ENCODE assay signal across 12 cellular contexts in the genomic region with DNA sequence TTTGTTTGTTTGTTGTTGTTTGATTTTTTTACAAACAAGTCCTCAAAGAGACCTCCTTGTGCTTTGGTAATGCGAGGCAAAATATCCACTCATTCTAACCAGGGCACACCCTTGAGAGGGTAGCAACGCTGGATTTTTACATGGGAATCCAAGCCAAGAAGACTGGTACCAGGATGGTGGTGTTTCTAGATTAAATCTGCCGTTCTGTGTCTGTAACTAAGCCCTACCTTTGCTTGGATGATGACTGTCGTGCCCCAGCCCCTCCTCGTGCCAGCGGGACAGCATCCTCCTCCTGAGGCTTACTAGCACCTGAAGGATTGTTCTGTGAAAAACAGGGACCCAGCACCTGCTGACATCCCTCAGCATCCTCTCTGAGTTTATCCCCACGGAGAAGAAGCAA. TPM values are rescaled to one million over a fixed set of nuclear protein-coding genes. Genes with fewer than 3 reads are reported as not detected.
A peak's percentile ranks its signal among the peaks of the same experiment; 100 is the strongest.
DNase-seq lines count a peak whose midpoint lies in the region; ATAC-seq, FAIRE-seq and TF ChIP-seq lines count a peak whose summit lies in the region.
"Had no signal": no experiment of that assay in that cellular context is flagged by ENCODE, and none has a peak within 500 bp of the region (broad histone marks: within the 10 kb centered on the region; RNA-seq: fewer than 3 reads in every experiment).

No MANE protein-coding gene starts in this region.

- peak overlapping the region in 1 of 2 experiments; percentile 34 for H3K18ac ChIP-seq in mesenchymal stem cell (ENCODE audit: low read depth in 1 of 2, low read length in 2 of 2)

- H3K14ac ChIP-seq in mesenchymal stem cell (ENCODE audit: low read length in 2 of 2): no peak overlapping the region

- intact Hi-C loops in breast epithelium (cut with DNase I; ENCODE audit: low total_unique reads): no loop called here

- no peak overlapping the region for H2BK120ac ChIP-seq in mesenchymal stem cell (ENCODE audit: low read depth, low read length)

- WGBS in mesenchymal stem cell: 52% methylated on average over 7 of the region's 7 CpGs

- no peaks in the 10 kb centered on the region for H3K9me3 ChIP-seq in breast epithelium
- no peaks in the 10 kb centered on the region for H3K9me3 ChIP-seq in mesenchymal stem cell (ENCODE audit: control insufficient read depth, low read length)
- no peaks in the 10 kb centered on the region for H3K9me3 ChIP-seq in thoracic aorta
- H3K9me3 ChIP-seq: thyroid gland had no signal

- ATAC-seq in HG03354 (IDR thresholded peaks at IDR 0.05; ENCODE audit: poor library complexity, severe bottlenecking, unreplicated experiment): peak; percentile 5
- ATAC-seq in thoracic aorta (ENCODE audit: insufficient number of reproducible peaks, low FRiP score, low read depth): no peak
- no peak for ATAC-seq in HG03439 (IDR thresholded peaks at IDR 0.05; ENCODE audit: unreplicated experiment)

- no peak overlapping the region for H2AK5ac ChIP-seq in mesenchymal stem cell (ENCODE audit: low read length, severe bottlenecking)

- TF ChIP-seq CTCF in breast epithelium (IDR thresholded peaks at IDR 0.05) (no peak), thoracic aorta (IDR thresholded peaks at IDR 0.05) (no peak)

- H4K8ac ChIP-seq in mesenchymal stem cell (ENCODE audit: low read length): no peak overlapping the region

- peak overlapping the region; percentile 25 to 54 (median 34) for H3K4me3 ChIP-seq in breast epithelium
- H3K4me3 ChIP-seq in mesenchymal stem cell (ENCODE audit: insufficient read depth in 1 of 2, low read depth in 1 of 2, low read length in 2 of 2): peak overlapping the region in 1 of 2 experiments; percentile 74
- H3K4me3 ChIP-seq in thoracic aorta: peak overlapping the region; percentile 60
- H3K4me3 ChIP-seq: thyroid gland had no signal

- H2BK5ac ChIP-seq in mesenchymal stem cell (ENCODE audit: low read depth, low read length, poor library complexity, severe bottlenecking): no peak overlapping the region

- H3K36me3 ChIP-seq in breast epithelium (no peaks in the 10 kb centered on the region), mesenchymal stem cell (ENCODE audit: control insufficient read depth in 1 of 2, insufficient read depth in 2 of 2, low read depth in 1 of 2, low read length in 2 of 2) (no peaks in the 10 kb centered on the region), thoracic aorta (no peaks in the 10 kb centered on the region)
- H3K36me3 ChIP-seq: thyroid gland had no signal

- H3K23ac ChIP-seq in mesenchymal stem cell (ENCODE audit: low read length in 2 of 2): no peak overlapping the region

- no peaks in the 10 kb centered on the region for H3K79me1 ChIP-seq in mesenchymal stem cell (replicated peaks; ENCODE audit: low read length, poor library complexity, severe bottlenecking)

- H3K4me2 ChIP-seq in mesenchymal stem cell (ENCODE audit: low read length, poor library complexity, severe bottlenecking): no peak overlapping the region

- no peak overlapping the region for H2BK15ac ChIP-seq in mesenchymal stem cell (ENCODE audit: low read depth, poor library complexity, severe bottlenecking)

- peak overlapping the region in 1 of 2 experiments; percentile 43 for H3K4ac ChIP-seq in mesenchymal stem cell (ENCODE audit: low read depth in 1 of 2, low read length in 2 of 2)

- no peak for TF ChIP-seq POLR2A in breast epithelium (IDR thresholded peaks at IDR 0.05)

- peak overlapping the region; percentile 49 to 88 for H2BK12ac ChIP-seq in mesenchymal stem cell (ENCODE audit: low read length in 2 of 2)

- peak overlapping the region; percentile 90 for H3K9ac ChIP-seq in mesenchymal stem cell (ENCODE audit: low read length)

- H3K27me3 ChIP-seq in breast epithelium (no peaks in the 10 kb centered on the region), mesenchymal stem cell (ENCODE audit: control insufficient read depth in 1 of 2, insufficient read depth in 1 of 2, low read length in 2 of 2) (no peaks in the 10 kb centered on the region), thoracic aorta (replicated peaks; ENCODE audit: insufficient read depth) (no peaks in the 10 kb centered on the region)
- H3K27me3 ChIP-seq: thyroid gland had no signal

- H3K4me1 ChIP-seq in breast epithelium: no peaks in the 10 kb centered on the region
- peaks cover 1% of the 10 kb centered on the region for H3K4me1 ChIP-seq in mesenchymal stem cell (ENCODE audit: control insufficient read depth, insufficient read depth, low read depth, low read length)
- peaks cover 2 to 7% of the 10 kb centered on the region in 2 donors for H3K4me1 ChIP-seq in thoracic aorta (ENCODE audit: control insufficient read depth in 1 of 2, low read depth in 2 of 2)

- DNase-seq in breast epithelium (ENCODE audit: low spot score in 2 of 2): no peak
- no peak for DNase-seq in mesenchymal stem cell
- DNase-seq in thoracic aorta (ENCODE audit: low spot score): no peak
- DNase-seq in OCI-M1 (lab: John Stamatoyannopoulos, UW): no peak
- no peak for DNase-seq in LoVo (ENCODE audit: low spot score)
- DNase-seq in RCC 7860 (ENCODE audit: low spot score): no peak
- DNase-seq: NCI-H1048; NCI-H82; stimulated activated CD4-positive, alpha-beta T cell treated with anti-CD3 and anti-CD28 coated beads, Interleukin-4, amount 100 ng/mL, for 24 hours; thyroid gland had no signal

- no peak overlapping the region for H2AFZ ChIP-seq in mesenchymal stem cell (ENCODE audit: low read depth, low read length)

- FAIRE-seq in RCC 7860 (lab: Jason Lieb, UNC): no peak

- no peak overlapping the region for H4K91ac ChIP-seq in mesenchymal stem cell (ENCODE audit: low read length)

- H3K27ac ChIP-seq in breast epithelium: peak overlapping the region; percentile 71 to 83
- H3K27ac ChIP-seq in mesenchymal stem cell (ENCODE audit: low read length, poor library complexity, severe bottlenecking): no peak overlapping the region
- H3K27ac ChIP-seq in thoracic aorta: peak overlapping the region in 1 of 2 donors; percentile 10
- H3K27ac ChIP-seq: thyroid gland had no signal

RNA-seq across cellular contexts. Expression of a gene that starts 5.2 kb away (rescaled TPM):
- 10 to 100 TPM; 20.2 to 34.7 (median 29.7) TPM for total RNA-seq in breast epithelium
- 183 TPM for polyA plus RNA-seq in mesenchymal stem cell (2013, experiment 1 of 2)
- 189 TPM for polyA plus RNA-seq in mesenchymal stem cell (2013, experiment 2 of 2)
- 10 to 100 TPM; 11.0 to 15.0 TPM for total RNA-seq in thoracic aorta
